Comparison of ENCODE assay signal across 8 cellular contexts in genomic region chr19:4401482-4402170, GRCh38. TPM values are rescaled to one million over a fixed set of nuclear protein-coding genes. Genes with fewer than 3 reads are reported as not detected.
DNase-seq lines count a peak whose midpoint lies in the region; ATAC-seq and TF ChIP-seq lines count a peak whose summit lies in the region.

No MANE protein-coding gene starts in this region.

- H3F3A ChIP-seq in PC-3 (ENCODE audit: low read length, unreplicated experiment): no peaks in the 10 kb centered on the region

- H3K4me3 ChIP-seq in PC-3 (ENCODE audit: low read length) (peak overlapping the region; percentile 71), ovary (peak overlapping the region; percentile 25)

- H3K27me3 Mint-ChIP-seq in Calu3 (ENCODE audit: unreplicated experiment): no peaks in the 10 kb centered on the region
- H3K27me3 Mint-ChIP-seq in endothelial cell (ENCODE audit: unreplicated experiment): peaks cover 10% of the 10 kb centered on the region

- no peak for TF ChIP-seq EP300 in ovary (IDR thresholded peaks at IDR 0.05)

- no peaks in the 10 kb centered on the region for H3K4me1 Mint-ChIP-seq in Calu3 (ENCODE audit: low read depth, unreplicated experiment)
- peaks cover 34% of the 10 kb centered on the region for H3K4me1 Mint-ChIP-seq in endothelial cell (ENCODE audit: unreplicated experiment)

- H3K27ac ChIP-seq in PC-3 (ENCODE audit: low read length): peak overlapping the region; percentile 51
- peak overlapping the region; percentile 6 to 88 for H3K27ac ChIP-seq in ovary

- H3K36me3 Mint-ChIP-seq in Calu3 (ENCODE audit: insufficient read depth, unreplicated experiment) (peaks cover 28% of the 10 kb centered on the region), endothelial cell (ENCODE audit: low read depth, unreplicated experiment) (no peaks in the 10 kb centered on the region)

- DNase-seq in Calu3 (no peak), PC-3 (no peak), endothelial cell (ENCODE audit: low spot score) (no peak), ovary (no peak), AG08395 (ENCODE audit: low spot score) (no peak), NCI-H2029 treated with DMSO at 0.1 percent for 48 hours (lab: John Stamatoyannopoulos, UW) (no peak)

- H3K27ac Mint-ChIP-seq in Calu3 (ENCODE audit: unreplicated experiment) (peak overlapping the region; percentile 97), endothelial cell (ENCODE audit: unreplicated experiment) (peak overlapping the region; percentile 95)

- peak overlapping the region; percentile 87 for H2AFZ ChIP-seq in PC-3 (ENCODE audit: low read length)

- H3K4me2 ChIP-seq in PC-3 (ENCODE audit: low read length): peak overlapping the region; percentile 94

- H3K9ac ChIP-seq in PC-3 (ENCODE audit: low read length): peak overlapping the region; percentile 80

- POLR2A ChIA-PET in PC-3 (lab: Charles Lee; ENCODE audit: unreplicated experiment): no interaction called here

- 19 to 23% (median 20%) methylated on average over 14 of the region's 14 CpGs for WGBS in ovary, 3 donors

- TF ChIP-seq POLR2A in ovary (IDR thresholded peaks at IDR 0.05): no peak

- H4K20me1 ChIP-seq in PC-3 (ENCODE audit: low read length): peaks cover 15% of the 10 kb centered on the region; the same call in 1 of the 2 replicates

- peaks cover 74% of the 10 kb centered on the region for H3K79me2 ChIP-seq in PC-3 (ENCODE audit: low read length)

- peaks cover 24% of the 10 kb centered on the region for H3K4me1 ChIP-seq in PC-3 (ENCODE audit: insufficient read depth, low read length)
- peaks cover 14% of the 10 kb centered on the region for H3K4me1 ChIP-seq in ovary (ENCODE audit: insufficient read depth)

- H3K9me3 ChIP-seq in PC-3 (ENCODE audit: low read length) (no peaks in the 10 kb centered on the region), ovary (no peaks in the 10 kb centered on the region)

- H3K36me3 ChIP-seq in PC-3 (ENCODE audit: low read depth, low read length) (peaks cover 4% of the 10 kb centered on the region; the same call in 1 of the 2 replicates), ovary (no peaks in the 10 kb centered on the region)

- ATAC-seq in PC-3 (no peak), GM21360 (IDR thresholded peaks at IDR 0.05; ENCODE audit: unreplicated experiment) (no peak), HG03175 (IDR thresholded peaks at IDR 0.05; ENCODE audit: unreplicated experiment) (no peak)

- CTCF ChIA-PET in Calu3 (lab: Charles Lee): interaction anchor here (0.9 to 1.5 kb wide), 4 partner anchors 26 to 134 kb away, joined by 3 to 9 read pairs (median 5); no protein-coding TSS in a partner anchor
- CTCF ChIA-PET in PC-3 (lab: Charles Lee): interaction anchor here (1.0 kb wide), 1 partner anchor 26 kb away, joined by 11 read pairs; no protein-coding TSS in a partner anchor

- no peaks in the 10 kb centered on the region for H3K27me3 ChIP-seq in PC-3 (ENCODE audit: low read length)
- H3K27me3 ChIP-seq in ovary: no peaks in the 10 kb centered on the region

- no peaks in the 10 kb centered on the region for H3K9me2 ChIP-seq in PC-3 (replicated peaks; ENCODE audit: low read length)

- intact Hi-C loops in Calu3 (cut with micrococcal nuclease; ENCODE audit: unreplicated experiment): no loop called here
- intact Hi-C loops in PC-3 (cut with micrococcal nuclease): loop anchor here (1.0 kb wide), 1 partner anchor 59 kb away; no protein-coding TSS in a partner anchor
- intact Hi-C loops in ovary (cut with DNase I): loop anchor here in 1 of 4 donors (5.0 kb wide), 2 partner anchors 59 to 1961 kb away; partner anchors contain the start of genes CLPP and MPND

- no peak for TF ChIP-seq CTCF in Calu3 (IDR thresholded peaks at IDR 0.05; ENCODE audit: unreplicated experiment)
- TF ChIP-seq CTCF in PC-3 (conservative IDR thresholded peaks at IDR 0.05; ENCODE audit: low read depth, low read length): no peak
- TF ChIP-seq CTCF in endothelial cell (IDR thresholded peaks at IDR 0.05; ENCODE audit: unreplicated experiment): peak; percentile 19
- no peak for TF ChIP-seq CTCF in ovary (IDR thresholded peaks at IDR 0.05)

- BruUV-seq in Calu3 (replicated peaks; lab: Mats Ljungman, UMichigan) (no TSS peak), PC-3 (replicated peaks; lab: Mats Ljungman, UMichigan) (TSS peak; percentile 25)

- H3K4me3 Mint-ChIP-seq in Calu3 (ENCODE audit: low read depth, unreplicated experiment) (peak overlapping the region; percentile 76), endothelial cell (ENCODE audit: unreplicated experiment) (peak overlapping the region; percentile 90)

- H3K9me3 Mint-ChIP-seq in Calu3 (ENCODE audit: low read depth, unreplicated experiment) (no peaks in the 10 kb centered on the region), endothelial cell (ENCODE audit: unreplicated experiment) (no peaks in the 10 kb centered on the region)

RNA-seq across cellular contexts. Expression of gene CHAF1A, which starts 0.8 kb away (rescaled TPM):
- total RNA-seq in Calu3 (2022) (37.2 and 43.3 TPM in 2 replicates), PC-3 (2014; rRNA removed) (48.9 and 59.8 TPM in 2 replicates), endothelial cell (ENCODE audit: unreplicated experiment) (29.8 TPM), ovary (10 to 100 TPM in 1 of 7 donors, 1 to 10 TPM in 6; 4.7 to 10.4 (median 7.5) TPM)
- polyA plus RNA-seq in ovary: 1 to 10 TPM; 7.3 to 8.6 TPM

RNA-seq across cellular contexts. Expression of gene SH3GL1, which starts 1.3 kb away (rescaled TPM):
- 40.7 and 42.0 TPM in 2 replicates for total RNA-seq in Calu3 (2022)
- total RNA-seq in PC-3 (2014; rRNA removed): 59.8 and 71.1 TPM in 2 replicates
- total RNA-seq in endothelial cell (ENCODE audit: unreplicated experiment): 128 TPM
- 10 to 100 TPM; 20.5 to 88.6 (median 68.3) TPM for total RNA-seq in ovary
- polyA plus RNA-seq in ovary: 10 to 100 TPM in 1 of 2 donors, 1 to 10 TPM in 1; 6.9 to 57.5 TPM

RNA-seq across cellular contexts. Expression of gene UBXN6, which starts 56.0 kb away (rescaled TPM):
- 38.9 and 47.1 TPM in 2 replicates for total RNA-seq in Calu3 (2022)
- 64.0 and 86.1 TPM in 2 replicates for total RNA-seq in PC-3 (2014; rRNA removed)
- 45.7 TPM for total RNA-seq in endothelial cell (ENCODE audit: unreplicated experiment)
- 100 to 1,000 TPM in 6 of 7 donors, 10 to 100 TPM in 1; 66.9 to 170 (median 133) TPM for total RNA-seq in ovary
- polyA plus RNA-seq in ovary: 100 to 1,000 TPM in 1 of 2 donors, 10 to 100 TPM in 1; 19.3 to 140 TPM

RNA-seq across cellular contexts. Expression of gene MPND, which starts 58.3 kb away (rescaled TPM):
- 15.3 and 21.1 TPM in 2 replicates for total RNA-seq in Calu3 (2022)
- 5.6 and 10.9 TPM in 2 replicates for total RNA-seq in PC-3 (2014; rRNA removed)
- 18.3 TPM for total RNA-seq in endothelial cell (ENCODE audit: unreplicated experiment)
- total RNA-seq in ovary: 10 to 100 TPM in 5 of 7 donors, 1 to 10 TPM in 2; 5.2 to 31.1 (median 20.3) TPM
- polyA plus RNA-seq in ovary: 10 to 100 TPM in 1 of 2 donors, 1 to 10 TPM in 1; 2.4 to 14.5 TPM
